Comparison of ENCODE assay signal across 30 cellular contexts in genomic region chr1:100456880-100457279, GRCh38.
DNase-seq lines count a peak whose midpoint lies in the region; ATAC-seq, FAIRE-seq and TF ChIP-seq lines count a peak whose summit lies in the region.
"Had no signal": no experiment of that assay in that cellular context is flagged by ENCODE, and none has a peak within 500 bp of the region (broad histone marks: within the 10 kb centered on the region; RNA-seq: fewer than 3 reads in every experiment).

No MANE protein-coding gene starts in this region.

- H3K27me3 ChIP-seq in CD4-positive, CD25-positive, alpha-beta regulatory T cell (ENCODE audit: control insufficient read depth, insufficient read depth, low read length): no peaks in the 10 kb centered on the region
- H3K27me3 ChIP-seq: BE2C, esophagus squamous epithelium, ovary, suprapubic skin, upper lobe of left lung had no signal

- ATAC-seq in CD4-positive, CD25-positive, alpha-beta regulatory T cell (ENCODE audit: low read depth in 2 of 2): no peak
- ATAC-seq: left colon; stimulated activated naive B cell treated with anti-CD40 and anti-IgM and Interleukin-4, amounts not matched to agents 10 μg/mL and 1 μg/mL and 100 μg/mL, for 72 hours had no signal

- intact Hi-C loops in head of caudate nucleus (cut with DNase I): loop anchor here (5.0 to 10.0 kb wide), 2 partner anchors 92 to 650 kb away; no protein-coding TSS in a partner anchor

- H3K27ac Mint-ChIP-seq in CD4-positive, CD25-positive, alpha-beta regulatory T cell: peak overlapping the region; percentile 23 to 62 (median 55)
- H3K27ac Mint-ChIP-seq: activated naive CD8-positive, alpha-beta T cell treated with anti-CD3 and anti-CD28 coated beads for 36 hours; nephron progenitor cell; stimulated activated naive B cell treated with anti-CD40 and anti-IgM and Interleukin-4, amounts not matched to agents 10 μg/mL and 1 μg/mL and 100 μg/mL, for 72 hours had no signal

- no peaks in the 10 kb centered on the region for H3K9me3 ChIP-seq in CD4-positive, CD25-positive, alpha-beta regulatory T cell (ENCODE audit: control insufficient read depth in 2 of 2, low read length in 2 of 2)
- H3K9me3 ChIP-seq: BE2C, esophagus squamous epithelium, ovary, suprapubic skin, upper lobe of left lung had no signal

- peaks cover 11% of the 10 kb centered on the region for H3K36me3 ChIP-seq in CD4-positive, CD25-positive, alpha-beta regulatory T cell (ENCODE audit: control insufficient read depth, insufficient read depth, low read length)
- H3K36me3 ChIP-seq: BE2C, esophagus squamous epithelium, ovary, suprapubic skin, upper lobe of left lung had no signal

- no peak for TF ChIP-seq CTCF in fibroblast of pulmonary artery (IDR thresholded peaks at IDR 0.05; ENCODE audit: low read length, missing control alignments)

- no peaks in the 10 kb centered on the region for H3K27me3 Mint-ChIP-seq in CD4-positive, CD25-positive, alpha-beta regulatory T cell
- H3K27me3 Mint-ChIP-seq: activated naive CD8-positive, alpha-beta T cell treated with anti-CD3 and anti-CD28 coated beads for 36 hours; stimulated activated naive B cell treated with anti-CD40 and anti-IgM and Interleukin-4, amounts not matched to agents 10 μg/mL and 1 μg/mL and 100 μg/mL, for 72 hours had no signal

- peaks cover 10% of the 10 kb centered on the region for H3K36me3 Mint-ChIP-seq in CD4-positive, CD25-positive, alpha-beta regulatory T cell
- H3K36me3 Mint-ChIP-seq: stimulated activated naive B cell treated with anti-CD40 and anti-IgM and Interleukin-4, amounts not matched to agents 10 μg/mL and 1 μg/mL and 100 μg/mL, for 72 hours had no signal

- peak; percentile 41 for FAIRE-seq in G401.6 (lab: Jason Lieb, UNC)
- FAIRE-seq: frontal cortex had no signal

- no peaks in the 10 kb centered on the region for H3K9me3 Mint-ChIP-seq in CD4-positive, CD25-positive, alpha-beta regulatory T cell
- H3K9me3 Mint-ChIP-seq: activated naive CD8-positive, alpha-beta T cell treated with anti-CD3 and anti-CD28 coated beads for 36 hours; nephron progenitor cell; stimulated activated naive B cell treated with anti-CD40 and anti-IgM and Interleukin-4, amounts not matched to agents 10 μg/mL and 1 μg/mL and 100 μg/mL, for 72 hours had no signal

- H3K4me1 Mint-ChIP-seq in CD4-positive, CD25-positive, alpha-beta regulatory T cell: peaks cover 27 to 60% (median 42%) of the 10 kb centered on the region in 4 donors

- no peak overlapping the region for H3K4me3 Mint-ChIP-seq in CD4-positive, CD25-positive, alpha-beta regulatory T cell
- H3K4me3 Mint-ChIP-seq: activated naive CD8-positive, alpha-beta T cell treated with anti-CD3 and anti-CD28 coated beads for 36 hours; nephron progenitor cell; stimulated activated naive B cell treated with anti-CD40 and anti-IgM and Interleukin-4, amounts not matched to agents 10 μg/mL and 1 μg/mL and 100 μg/mL, for 72 hours had no signal

- H3K27ac ChIP-seq in CD4-positive, CD25-positive, alpha-beta regulatory T cell (ENCODE audit: insufficient read depth, low read length, poor library complexity, severe bottlenecking): no peak overlapping the region
- H3K27ac ChIP-seq: esophagus squamous epithelium, ovary, suprapubic skin, upper lobe of left lung had no signal

- peaks cover 50% of the 10 kb centered on the region for H3K4me1 ChIP-seq in CD4-positive, CD25-positive, alpha-beta regulatory T cell (ENCODE audit: control insufficient read depth, insufficient read depth, low read length, poor library complexity, severe bottlenecking)

- no peak overlapping the region for H3K4me3 ChIP-seq in CD4-positive, CD25-positive, alpha-beta regulatory T cell (ENCODE audit: low read depth, low read length)
- no peak overlapping the region for H3K4me3 ChIP-seq in fibroblast of pulmonary artery (replicated peaks; ENCODE audit: low read depth, low read length)
- H3K4me3 ChIP-seq: esophagus squamous epithelium, ovary, suprapubic skin, upper lobe of left lung had no signal

- DNase-seq in CD4-positive, CD25-positive, alpha-beta regulatory T cell: no peak
- DNase-seq in astrocyte of the hippocampus (ENCODE audit: low read depth, low spot score): peak; percentile 22
- DNase-seq in fibroblast of pulmonary artery (ENCODE audit: low read depth): peak; percentile 29
- DNase-seq in hepatic stellate cell (ENCODE audit: low spot score): no peak
- no peak for DNase-seq in stimulated activated CD4-positive, alpha-beta T cell treated with anti-CD3 and anti-CD28 coated beads, Interleukin-4, amount 100 ng/mL, for 4 hours
- DNase-seq in head of caudate nucleus: no peak
- DNase-seq in DMS79 treated with DMSO at 0.1 percent for 48 hours (lab: John Stamatoyannopoulos, UW): no peak
- DNase-seq: activated CD4-positive, CD25-positive, alpha-beta regulatory T cell; activated naive CD8-positive, alpha-beta T cell treated with anti-CD3 and anti-CD28 coated beads for 36 hours; aorta; BE2C; caudate nucleus; cortex of kidney; DMS53; esophagus squamous epithelium; GF-D8; left colon; mammary epithelial cell; MV-4-11; NCI-H146; NCI-H510A; nephron progenitor cell; ovary; retina; stimulated activated naive B cell treated with anti-CD40 and anti-IgM and Interleukin-4, amounts not matched to agents 10 μg/mL and 1 μg/mL and 100 μg/mL, for 72 hours; T-helper 9 cell; upper lobe of left lung had no signal

Comparison
In these comparisons a context has a peak if more than half of its experiments do, and no peak if none do; other contexts are left out.
1. DNase-seq: peak in astrocyte of the hippocampus (single experiment) and fibroblast of pulmonary artery (single experiment); none in CD4-positive, CD25-positive, alpha-beta regulatory T cell (0 of 3), hepatic stellate cell (single experiment), stimulated activated CD4-positive, alpha-beta T cell treated with anti-CD3 and anti-CD28 coated beads, Interleukin-4, amount 100 ng/mL, for 4 hours (0 of 2), head of caudate nucleus (0 of 42) and DMS79 treated with DMSO at 0.1 percent for 48 hours (single experiment).